ENCODE assay signal across 16 cellular contexts in genomic region chr22:19260194-19260593, GRCh38. TPM values are rescaled to one million over a fixed set of nuclear protein-coding genes. Genes with fewer than 3 reads are reported as not detected.
DNase-seq lines count a peak whose midpoint lies in the region; ATAC-seq and TF ChIP-seq lines count a peak whose summit lies in the region.
"Had no signal": no experiment of that assay in that cellular context is flagged by ENCODE, and none has a peak within 500 bp of the region (broad histone marks: within the 10 kb centered on the region; RNA-seq: fewer than 3 reads in every experiment).

No MANE protein-coding gene starts in this region.

- H3K36me3 ChIP-seq in heart left ventricle: peaks cover 0 to 8% (median 0%) of the 10 kb centered on the region in 9 donors
- no peaks in the 10 kb centered on the region for H3K36me3 ChIP-seq in right lobe of liver
- H3K36me3 ChIP-seq in uterus: no peaks in the 10 kb centered on the region
- peaks cover 0 to 28% (median 0%) of the 10 kb centered on the region in 3 donors for H3K36me3 ChIP-seq in tibial nerve
- H3K36me3 ChIP-seq: pancreas had no signal

- H3K27me3 ChIP-seq in heart left ventricle: no peaks in the 10 kb centered on the region
- no peaks in the 10 kb centered on the region for H3K27me3 ChIP-seq in right lobe of liver
- no peaks in the 10 kb centered on the region for H3K27me3 ChIP-seq in uterus
- H3K27me3 ChIP-seq in tibial nerve: no peaks in the 10 kb centered on the region
- H3K27me3 ChIP-seq: pancreas had no signal

- peak overlapping the region in 9 of 12 donors; percentile 12 to 82 (median 69) for H3K27ac ChIP-seq in heart left ventricle
- peak overlapping the region; percentile 34 to 56 (median 44) for H3K27ac ChIP-seq in right lobe of liver
- peak overlapping the region; percentile 1 to 42 for H3K27ac ChIP-seq in uterus
- H3K27ac ChIP-seq in tibial nerve: peak overlapping the region in 1 of 4 donors; percentile 51

- WGBS in heart left ventricle, 4 donors: 86 to 95% (median 92%) methylated on average over 6 of the region's 6 CpGs
- 76% methylated on average over 4 of the region's 6 CpGs for WGBS in right lobe of liver (ENCODE audit: insufficient coverage, low coverage, low lambda C conversion rate, missing lambda C conversion rate)
- WGBS in tibial nerve, 2 donors: 88 to 93% methylated on average over 6 of the region's 6 CpGs

- peaks cover 4% of the 10 kb centered on the region for H3K36me3 Mint-ChIP-seq in T-helper 17 cell (ENCODE audit: low read depth)

- no peak for TF ChIP-seq EP300 in tibial nerve (IDR thresholded peaks at IDR 0.05)

- H3K4me3 Mint-ChIP-seq in T-helper 17 cell: peak overlapping the region; percentile 82
- H3K4me3 Mint-ChIP-seq: type B pancreatic cell had no signal

- H3K27ac Mint-ChIP-seq in T-helper 17 cell: peak overlapping the region; percentile 84
- H3K27ac Mint-ChIP-seq: type B pancreatic cell had no signal

- no peak for DNase-seq in heart left ventricle
- no peak for DNase-seq in left ventricle myocardium superior
- DNase-seq in T-helper 17 cell: no peak
- DNase-seq in right lobe of liver: no peak
- DNase-seq in uterus: no peak
- DNase-seq in tibial nerve (ENCODE audit: low spot score in 2 of 2): no peak
- DNase-seq in NCI-H1436 treated with DMSO at 0.1 percent for 48 hours (lab: John Stamatoyannopoulos, UW): no peak
- DNase-seq: amygdala; cortex of kidney; NCI-H2081 treated with DMSO at 0.1 percent for 48 hours; NK-92 treated with Interleukin-12 subunit alpha and Interleukin-12 subunit beta, amount 100 ng/mL, for 24 hours; pancreas; SIG-M5; stimulated activated CD4-positive, alpha-beta T cell treated with anti-CD3 and anti-CD28 coated beads, Interleukin-15, amount 100 ng/mL, for 24 hours had no signal

- H3K4me1 ChIP-seq in heart left ventricle (peaks cover 0 to 17% (median 3%) of the 10 kb centered on the region in 12 donors), right lobe of liver (peaks cover 0 to 7% (median 0%) of the 10 kb centered on the region in 4 donors), uterus (no peaks in the 10 kb centered on the region), tibial nerve (peaks cover 0 to 10% (median 4%) of the 10 kb centered on the region in 4 donors)

- TF ChIP-seq POLR2A in heart left ventricle (IDR thresholded peaks at IDR 0.05): no peak
- no peak for TF ChIP-seq POLR2A in right lobe of liver (IDR thresholded peaks at IDR 0.05)
- TF ChIP-seq POLR2A in uterus (IDR thresholded peaks at IDR 0.05): no peak
- no peak for TF ChIP-seq POLR2A in tibial nerve (IDR thresholded peaks at IDR 0.05)

- peak overlapping the region in 5 of 12 donors; percentile 16 to 25 (median 19) for H3K4me3 ChIP-seq in heart left ventricle
- H3K4me3 ChIP-seq in right lobe of liver: no peak overlapping the region
- no peak overlapping the region for H3K4me3 ChIP-seq in uterus
- H3K4me3 ChIP-seq in tibial nerve: no peak overlapping the region

- H3K9me3 ChIP-seq in heart left ventricle: peaks cover 0 to 11% (median 0%) of the 10 kb centered on the region in 12 donors
- H3K9me3 ChIP-seq in T-helper 17 cell (ENCODE audit: control insufficient read depth, low read length, poor library complexity, severe bottlenecking): no peaks in the 10 kb centered on the region
- H3K9me3 ChIP-seq in right lobe of liver: no peaks in the 10 kb centered on the region
- H3K9me3 ChIP-seq in uterus: no peaks in the 10 kb centered on the region
- peaks cover 0 to 10% (median 0%) of the 10 kb centered on the region in 4 donors for H3K9me3 ChIP-seq in tibial nerve
- H3K9me3 ChIP-seq: pancreas had no signal

- intact Hi-C loops in heart left ventricle (cut with DNase I): no loop called here
- intact Hi-C loops in left ventricle myocardium superior (cut with micrococcal nuclease): no loop called here
- intact Hi-C loops in right lobe of liver (cut with DNase I): no loop called here
- intact Hi-C loops in uterus (cut with DNase I; ENCODE audit: low total_unique reads): no loop called here

- ATAC-seq in heart left ventricle (no peak), left ventricle myocardium superior (no peak), T-helper 17 cell (no peak), right lobe of liver (no peak), GM18867 (IDR thresholded peaks at IDR 0.05; ENCODE audit: unreplicated experiment) (no peak)

- peaks cover 10% of the 10 kb centered on the region for H3K4me1 Mint-ChIP-seq in T-helper 17 cell

- TF ChIP-seq CTCF in heart left ventricle (IDR thresholded peaks at IDR 0.05): no peak
- no peak for TF ChIP-seq CTCF in right lobe of liver (IDR thresholded peaks at IDR 0.05)
- no peak for TF ChIP-seq CTCF in uterus (IDR thresholded peaks at IDR 0.05)
- TF ChIP-seq CTCF in tibial nerve (IDR thresholded peaks at IDR 0.05): no peak

- H3K27me3 Mint-ChIP-seq in T-helper 17 cell: peaks cover 6% of the 10 kb centered on the region
- H3K27me3 Mint-ChIP-seq: type B pancreatic cell had no signal

RNA-seq across cellular contexts. Expression of gene CLTCL1, which starts 31.3 kb away (rescaled TPM):
- total RNA-seq in heart left ventricle (10 to 100 TPM in 7 of 9 donors, 1 to 10 TPM in 2; 7.6 to 20.9 (median 10.4) TPM), left ventricle myocardium superior (9.6 TPM), T-helper 17 cell (1 to 10 TPM in 1 of 2 donors, under 1 TPM in 1; 0.16 to 1.0 TPM), right lobe of liver (1 to 10 TPM; 3.5 to 6.6 (median 5.7) TPM), uterus (10 to 100 TPM in 2 of 4 donors, 1 to 10 TPM in 2; 1.0 to 20.5 (median 11.4) TPM), tibial nerve (10 to 100 TPM; 22.6 to 35.9 (median 26.8) TPM)
- 1 to 10 TPM; 4.6 to 9.3 TPM for polyA plus RNA-seq in heart left ventricle
